In genomic region chr19:53772943-53773342, GRCh38 we compare ENCODE assay signal across 8 cellular contexts. TPM values are rescaled to one million over a fixed set of nuclear protein-coding genes. Genes with fewer than 3 reads are reported as not detected.
A peak's percentile ranks its signal among the peaks of the same experiment; 100 is the strongest.
DNase-seq lines count a peak whose midpoint lies in the region; ATAC-seq and TF ChIP-seq lines count a peak whose summit lies in the region.

No MANE protein-coding gene starts in this region.

- no peaks in the 10 kb centered on the region for H3K4me1 Mint-ChIP-seq in activated T-cell treated with anti-CD3 and anti-CD28 coated beads, Interleukin-2, amount 50 U/mL, for 4 hours (ENCODE audit: low read depth)

- H3K27ac ChIP-seq in aorta (ENCODE audit: low read depth in 1 of 2, low read length in 2 of 2), result no peak overlapping the region

- no peaks in the 10 kb centered on the region for H3K27me3 ChIP-seq in aorta (ENCODE audit: control insufficient read depth in 1 of 2, insufficient read depth in 2 of 2, low read length in 1 of 2)

- H3K4me3 ChIP-seq in retinal pigment epithelial cell (ENCODE audit: low read length), result no peak overlapping the region
- no peak overlapping the region for H3K4me3 ChIP-seq in aorta (ENCODE audit: low read length in 2 of 2)

- H3K36me3 Mint-ChIP-seq in activated T-cell treated with anti-CD3 and anti-CD28 coated beads, Interleukin-2, amount 50 U/mL, for 4 hours (ENCODE audit: insufficient read depth), result no peaks in the 10 kb centered on the region

- peaks cover 8% of the 10 kb centered on the region for H3K27me3 Mint-ChIP-seq in activated T-cell treated with anti-CD3 and anti-CD28 coated beads, Interleukin-2, amount 50 U/mL, for 4 hours (ENCODE audit: low read depth)

- no peak for ATAC-seq in activated T-cell treated with anti-CD3 and anti-CD28 coated beads, Interleukin-2, amount 50 U/mL, for 4 hours
- ATAC-seq in aorta (ENCODE audit: low FRiP score) (no peak), HG03571 (IDR thresholded peaks at IDR 0.05; ENCODE audit: unreplicated experiment) (no peak)

- WGBS in aorta, 2 donors, result 3 to 5% methylated on average over 5 of the region's 5 CpGs

- H3K4me3 Mint-ChIP-seq in activated T-cell treated with anti-CD3 and anti-CD28 coated beads, Interleukin-2, amount 50 U/mL, for 4 hours, result no peak overlapping the region

- DNase-seq in Ammon's horn (ENCODE audit: low spot score) (peak; percentile 76), H4 (ENCODE audit: low spot score) (peak; percentile 67), NCI-H774 (lab: John Stamatoyannopoulos, UW) (peak; percentile 0), glomerular endothelial cell (ENCODE audit: extremely low read depth, low read depth, low spot score) (peak; percentile 51), retinal pigment epithelial cell (ENCODE audit: low read depth) (no peak), aorta (no peak)
- DNase-seq in activated T-cell treated with anti-CD3 and anti-CD28 coated beads, Interleukin-2, amount 50 U/mL, for 4 hours, result peak; percentile 32

- H3K9me3 Mint-ChIP-seq in activated T-cell treated with anti-CD3 and anti-CD28 coated beads, Interleukin-2, amount 50 U/mL, for 4 hours, result no peaks in the 10 kb centered on the region

- intact Hi-C loops in aorta (cut with DNase I), result no loop called here

- no peaks in the 10 kb centered on the region for H3K9me3 ChIP-seq in aorta (ENCODE audit: control insufficient read depth, low read length)

- H3K36me3 ChIP-seq in aorta (ENCODE audit: control insufficient read depth in 1 of 2, insufficient read depth in 2 of 2, low read length in 1 of 2), result no peaks in the 10 kb centered on the region

- TF ChIP-seq CTCF in retinal pigment epithelial cell (conservative IDR thresholded peaks at IDR 0.05; ENCODE audit: low read depth, low read length), result peak; percentile 65

- H3K4me1 ChIP-seq in aorta (ENCODE audit: control insufficient read depth in 1 of 2, insufficient read depth in 2 of 2, low read length in 2 of 2), result no peaks in the 10 kb centered on the region

RNA-seq across cellular contexts. Expression of gene NLRP12, which starts 51.2 kb away (rescaled TPM):
- total RNA-seq in H4 (2014; rRNA removed; shearing (Covaris generic)), result 0.31 and 0.37 TPM in 2 replicates
- not detected for total RNA-seq in activated T-cell treated with anti-CD3 and anti-CD28 coated beads, Interleukin-2, amount 50 U/mL, for 4 hours
- total RNA-seq in glomerular endothelial cell (1.1 and 2.6 TPM in 2 replicates), aorta (1 to 10 TPM; 1.3 to 2.2 TPM)
- polyA plus RNA-seq in aorta, result 1 to 10 TPM in 1 of 2 donors, not detected in 1; 1.3 TPM

Comparison
In these comparisons a context has a peak if more than half of its experiments do, and no peak if none do; other contexts are left out.
1. DNase-seq: peak in Ammon's horn (single experiment), H4 (single experiment), NCI-H774 (single experiment), activated T-cell treated with anti-CD3 and anti-CD28 coated beads, Interleukin-2, amount 50 U/mL, for 4 hours (single experiment) and glomerular endothelial cell (single experiment); none in retinal pigment epithelial cell (single experiment) and aorta (0 of 2).